2 cellular contexts compared by ENCODE assay signal in genomic region chr17:77476498-77476897, GRCh38.
TF ChIP-seq lines count a peak whose summit lies in the region.

No MANE protein-coding gene starts in this region.

TF ChIP-seq in SK-N-SH, 30 proteins besides CTCF, POLR2A, EP300 and RAD21 (continued from another document):
- TF ChIP-seq IRF3 (IDR thresholded peaks at IDR 0.05; ENCODE audit: low read depth, low read length), result no peak
- no peak for TF ChIP-seq NFIC (IDR thresholded peaks at IDR 0.05; ENCODE audit: borderline replicate concordance)
- no peak for TF ChIP-seq FOXM1 (IDR thresholded peaks at IDR 0.05; ENCODE audit: low read depth)
- no peak for TF ChIP-seq GATA2 (CRISPR knock-in tag; IDR thresholded peaks at IDR 0.05)

TF ChIP-seq in SK-N-SH treated with all-trans-retinoic acid at 6 μM for 48 hours, 23 proteins besides CTCF, POLR2A, EP300 and RAD21 (continued from another document):
- TF ChIP-seq, protein P1, sequence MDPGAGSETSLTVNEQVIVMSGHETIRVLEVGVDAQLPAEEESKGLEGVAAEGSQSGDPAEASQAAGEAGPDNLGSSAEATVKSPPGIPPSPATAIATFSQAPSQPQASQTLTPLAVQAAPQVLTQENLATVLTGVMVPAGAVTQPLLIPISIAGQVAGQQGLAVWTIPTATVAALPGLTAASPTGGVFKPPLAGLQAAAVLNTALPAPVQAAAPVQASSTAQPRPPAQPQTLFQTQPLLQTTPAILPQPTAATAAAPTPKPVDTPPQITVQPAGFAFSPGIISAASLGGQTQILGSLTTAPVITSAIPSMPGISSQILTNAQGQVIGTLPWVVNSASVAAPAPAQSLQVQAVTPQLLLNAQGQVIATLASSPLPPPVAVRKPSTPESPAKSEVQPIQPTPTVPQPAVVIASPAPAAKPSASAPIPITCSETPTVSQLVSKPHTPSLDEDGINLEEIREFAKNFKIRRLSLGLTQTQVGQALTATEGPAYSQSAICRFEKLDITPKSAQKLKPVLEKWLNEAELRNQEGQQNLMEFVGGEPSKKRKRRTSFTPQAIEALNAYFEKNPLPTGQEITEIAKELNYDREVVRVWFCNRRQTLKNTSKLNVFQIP (CRISPR knock-in tag; IDR thresholded peaks at IDR 0.05; ENCODE audit: borderline replicate concordance, low read depth), result no peak
- TF ChIP-seq, protein P2, sequence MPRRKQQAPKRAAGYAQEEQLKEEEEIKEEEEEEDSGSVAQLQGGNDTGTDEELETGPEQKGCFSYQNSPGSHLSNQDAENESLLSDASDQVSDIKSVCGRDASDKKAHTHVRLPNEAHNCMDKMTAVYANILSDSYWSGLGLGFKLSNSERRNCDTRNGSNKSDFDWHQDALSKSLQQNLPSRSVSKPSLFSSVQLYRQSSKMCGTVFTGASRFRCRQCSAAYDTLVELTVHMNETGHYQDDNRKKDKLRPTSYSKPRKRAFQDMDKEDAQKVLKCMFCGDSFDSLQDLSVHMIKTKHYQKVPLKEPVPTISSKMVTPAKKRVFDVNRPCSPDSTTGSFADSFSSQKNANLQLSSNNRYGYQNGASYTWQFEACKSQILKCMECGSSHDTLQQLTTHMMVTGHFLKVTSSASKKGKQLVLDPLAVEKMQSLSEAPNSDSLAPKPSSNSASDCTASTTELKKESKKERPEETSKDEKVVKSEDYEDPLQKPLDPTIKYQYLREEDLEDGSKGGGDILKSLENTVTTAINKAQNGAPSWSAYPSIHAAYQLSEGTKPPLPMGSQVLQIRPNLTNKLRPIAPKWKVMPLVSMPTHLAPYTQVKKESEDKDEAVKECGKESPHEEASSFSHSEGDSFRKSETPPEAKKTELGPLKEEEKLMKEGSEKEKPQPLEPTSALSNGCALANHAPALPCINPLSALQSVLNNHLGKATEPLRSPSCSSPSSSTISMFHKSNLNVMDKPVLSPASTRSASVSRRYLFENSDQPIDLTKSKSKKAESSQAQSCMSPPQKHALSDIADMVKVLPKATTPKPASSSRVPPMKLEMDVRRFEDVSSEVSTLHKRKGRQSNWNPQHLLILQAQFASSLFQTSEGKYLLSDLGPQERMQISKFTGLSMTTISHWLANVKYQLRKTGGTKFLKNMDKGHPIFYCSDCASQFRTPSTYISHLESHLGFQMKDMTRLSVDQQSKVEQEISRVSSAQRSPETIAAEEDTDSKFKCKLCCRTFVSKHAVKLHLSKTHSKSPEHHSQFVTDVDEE (CRISPR knock-in tag; IDR thresholded peaks at IDR 0.05), result no peak
- no peak for TF ChIP-seq ZNF70 (CRISPR knock-in tag; IDR thresholded peaks at IDR 0.05)
- no peak for TF ChIP-seq ARNTL (CRISPR knock-in tag; IDR thresholded peaks at IDR 0.05; ENCODE audit: borderline replicate concordance, low read depth)
